Comparison of ENCODE assay signal across 40 cellular contexts in the genomic region with DNA sequence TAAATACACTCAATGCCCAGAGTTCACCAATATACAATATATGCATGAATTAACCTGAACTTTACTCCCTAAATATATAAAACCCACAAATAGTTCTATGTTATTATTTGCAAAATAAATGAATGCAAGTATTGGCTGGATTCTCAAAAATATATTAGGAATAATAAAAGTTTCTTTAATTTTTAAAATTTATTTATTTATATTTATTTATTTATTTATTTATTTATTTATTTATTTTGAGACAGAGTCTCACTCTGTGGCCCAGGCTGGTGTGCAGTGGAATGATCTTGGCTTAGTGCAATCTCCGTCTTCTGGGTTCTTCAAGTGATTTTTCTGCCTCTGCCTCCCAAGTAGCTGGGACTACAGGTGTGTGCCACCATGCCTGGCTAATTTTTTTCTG.
"Had no signal": no experiment of that assay in that cellular context is flagged by ENCODE, and none has a peak within 500 bp of the region (broad histone marks: within the 10 kb centered on the region; RNA-seq: fewer than 3 reads in every experiment).

No MANE protein-coding gene starts in this region.

- H3K36me3 ChIP-seq: adrenal gland, ascending aorta, brain microvascular endothelial cell, breast epithelium, cardiac muscle cell had no signal

- H3K4me1 ChIP-seq: adrenal gland, ascending aorta, body of pancreas, breast epithelium had no signal

- H3K27me3 ChIP-seq: adrenal gland, ascending aorta, body of pancreas, brain microvascular endothelial cell, breast epithelium, cardiac muscle cell had no signal

- DNase-seq: activated effector memory CD4-positive, alpha-beta T cell treated with anti-CD3 and anti-CD28 coated beads, Interleukin-2, amount 50 U/mL, for 16 hours; activated effector memory CD4-positive, alpha-beta T cell treated with Interleukin-2 at 50 U/mL for 16 hours; activated gamma-delta T cell; activated gamma-delta T cell treated with Interleukin-2 at 50 U/mL for 16 hours; activated naive CD4-positive, alpha-beta T cell; activated naive CD4-positive, alpha-beta T cell treated with anti-CD3 and anti-CD28 coated beads for 36 hours; activated naive CD4-positive, alpha-beta T cell treated with anti-CD3 and anti-CD28 coated beads, Interleukin-2, amount 10 ng/mL, durations not matched to agents 7 days and 5 days; activated naive CD4-positive, alpha-beta T cell treated with anti-CD3 and anti-CD28 coated beads, Interleukin-2, amount 50 U/mL, for 16 hours; activated naive CD4-positive, alpha-beta T cell treated with Interleukin-2 at 50 U/mL for 16 hours; activated naive CD8-positive, alpha-beta T cell treated with anti-CD3 and anti-CD28 coated beads for 36 hours; activated naive CD8-positive, alpha-beta T cell treated with anti-CD3 and anti-CD28 coated beads, Interleukin-2, amount 10 ng/mL, durations not matched to agents 7 days and 5 days; activated naive CD8-positive, alpha-beta T cell treated with anti-CD3 and anti-CD28 coated beads, Interleukin-2, amount 50 U/mL, for 24 hours; activated T-cell treated with anti-CD3 and anti-CD28 coated beads, Interleukin-2, amount 50 U/mL, for 1 hour; activated T-cell treated with anti-CD3 and anti-CD28 coated beads, Interleukin-2, amount 50 U/mL, for 24 hours; activated T-cell treated with anti-CD3 and anti-CD28 coated beads, Interleukin-2, amount 50 U/mL, for 4 hours; activated T-cell treated with anti-CD3 and anti-CD28 coated beads, Interleukin-2, amount 50 U/mL, for 48 hours; activated T-cell treated with anti-CD3 and anti-CD28 coated beads, Interleukin-2, amount 50 U/mL, for 72 hours; adrenal gland; amniotic stem cell; amygdala; anterior cingulate cortex; aorta; body of pancreas; brain microvascular endothelial cell; caudate nucleus; central memory CD4-positive, alpha-beta T cell; cerebellar nuclear complex had no signal

- H3K4me1 Mint-ChIP-seq: activated naive CD4-positive, alpha-beta T cell treated with anti-CD3 and anti-CD28 coated beads, Interleukin-2, amount 10 ng/mL, durations not matched to agents 7 days and 5 days; activated naive CD4-positive, alpha-beta T cell treated with anti-CD3 and anti-CD28 coated beads, Interleukin-2, amount 50 U/mL, for 24 hours; activated naive CD8-positive, alpha-beta T cell treated with anti-CD3 and anti-CD28 coated beads, Interleukin-2, amount 10 ng/mL, durations not matched to agents 7 days and 5 days; activated naive CD8-positive, alpha-beta T cell treated with anti-CD3 and anti-CD28 coated beads, Interleukin-2, amount 50 U/mL, for 24 hours; activated T-helper 17 cell treated with anti-CD3 and anti-CD28 coated beads, Interleukin-2, amount 50 U/mL, for 72 hours; central memory CD8-positive, alpha-beta T cell had no signal

- H3K4me3 Mint-ChIP-seq: activated naive CD4-positive, alpha-beta T cell treated with anti-CD3 and anti-CD28 coated beads for 36 hours; activated naive CD4-positive, alpha-beta T cell treated with anti-CD3 and anti-CD28 coated beads, Interleukin-2, amount 10 ng/mL, durations not matched to agents 7 days and 5 days; activated naive CD4-positive, alpha-beta T cell treated with anti-CD3 and anti-CD28 coated beads, Interleukin-2, amount 50 U/mL, for 24 hours; activated naive CD8-positive, alpha-beta T cell; activated naive CD8-positive, alpha-beta T cell treated with anti-CD3 and anti-CD28 coated beads for 36 hours; activated naive CD8-positive, alpha-beta T cell treated with anti-CD3 and anti-CD28 coated beads, Interleukin-2, amount 10 ng/mL, durations not matched to agents 7 days and 5 days; activated naive CD8-positive, alpha-beta T cell treated with anti-CD3 and anti-CD28 coated beads, Interleukin-2, amount 50 U/mL, for 24 hours; activated T-cell treated with anti-CD3 and anti-CD28 coated beads, Interleukin-2, amount 50 U/mL, for 24 hours; activated T-cell treated with anti-CD3 and anti-CD28 coated beads, Interleukin-2, amount 50 U/mL, for 4 hours; activated T-cell treated with anti-CD3 and anti-CD28 coated beads, Interleukin-2, amount 50 U/mL, for 72 hours; activated T-helper 1 cell treated with anti-CD3 and anti-CD28 coated beads, Interleukin-12 subunit alpha, Interleukin-12 subunit beta, Interleukin-2, Interleukin-4 antibody, amounts not matched to agents 30 ng/mL and 10 ng/mL and 1 ng/mL, durations not matched to agents 14 hours and 24 hours and 36 hours; activated T-helper 17 cell treated with anti-CD3 and anti-CD28 coated beads, Interleukin-2, amount 50 U/mL, for 72 hours; brain; central memory CD8-positive, alpha-beta T cell had no signal

- H3K4me3 ChIP-seq: adrenal gland, ascending aorta, body of pancreas, breast epithelium, cardiac muscle cell had no signal

- H3K9me3 ChIP-seq: adrenal gland, ascending aorta, body of pancreas, breast epithelium had no signal

- H3K36me3 Mint-ChIP-seq: activated naive CD4-positive, alpha-beta T cell treated with anti-CD3 and anti-CD28 coated beads, Interleukin-2, amount 10 ng/mL, durations not matched to agents 7 days and 5 days; activated naive CD4-positive, alpha-beta T cell treated with anti-CD3 and anti-CD28 coated beads, Interleukin-2, amount 50 U/mL, for 24 hours; activated naive CD4-positive, alpha-beta T cell treated with anti-CD3 and anti-CD28 coated beads, Interleukin-2, amount 50 U/mL, for 72 hours; activated naive CD8-positive, alpha-beta T cell; activated naive CD8-positive, alpha-beta T cell treated with anti-CD3 and anti-CD28 coated beads for 36 hours; activated naive CD8-positive, alpha-beta T cell treated with anti-CD3 and anti-CD28 coated beads, Interleukin-2, amount 10 ng/mL, durations not matched to agents 7 days and 5 days; brain had no signal

- H3K27me3 Mint-ChIP-seq: activated naive CD4-positive, alpha-beta T cell treated with anti-CD3 and anti-CD28 coated beads, Interleukin-2, amount 10 ng/mL, durations not matched to agents 7 days and 5 days; activated naive CD8-positive, alpha-beta T cell treated with anti-CD3 and anti-CD28 coated beads, Interleukin-2, amount 10 ng/mL, durations not matched to agents 7 days and 5 days; activated naive CD8-positive, alpha-beta T cell treated with anti-CD3 and anti-CD28 coated beads, Interleukin-2, amount 50 U/mL, for 24 hours; activated T-cell treated with anti-CD3 and anti-CD28 coated beads, Interleukin-2, amount 50 U/mL, for 24 hours; activated T-helper 17 cell treated with anti-CD3 and anti-CD28 coated beads, Interleukin-2, amount 50 U/mL, for 72 hours; central memory CD8-positive, alpha-beta T cell had no signal

- H3K9me3 Mint-ChIP-seq: activated naive CD4-positive, alpha-beta T cell treated with anti-CD3 and anti-CD28 coated beads for 36 hours; activated naive CD4-positive, alpha-beta T cell treated with anti-CD3 and anti-CD28 coated beads, Interleukin-2, amount 10 ng/mL, durations not matched to agents 7 days and 5 days; activated naive CD4-positive, alpha-beta T cell treated with anti-CD3 and anti-CD28 coated beads, Interleukin-2, amount 50 U/mL, for 24 hours; activated naive CD4-positive, alpha-beta T cell treated with anti-CD3 and anti-CD28 coated beads, Interleukin-2, amount 50 U/mL, for 72 hours; activated naive CD8-positive, alpha-beta T cell treated with anti-CD3 and anti-CD28 coated beads for 36 hours; activated naive CD8-positive, alpha-beta T cell treated with anti-CD3 and anti-CD28 coated beads, Interleukin-2, amount 10 ng/mL, durations not matched to agents 7 days and 5 days; activated naive CD8-positive, alpha-beta T cell treated with anti-CD3 and anti-CD28 coated beads, Interleukin-2, amount 50 U/mL, for 24 hours; activated T-cell treated with anti-CD3 and anti-CD28 coated beads, Interleukin-2, amount 50 U/mL, for 24 hours; activated T-cell treated with anti-CD3 and anti-CD28 coated beads, Interleukin-2, amount 50 U/mL, for 4 hours; activated T-cell treated with anti-CD3 and anti-CD28 coated beads, Interleukin-2, amount 50 U/mL, for 72 hours; activated T-helper 1 cell treated with anti-CD3 and anti-CD28 coated beads, Interleukin-12 subunit alpha, Interleukin-12 subunit beta, Interleukin-2, Interleukin-4 antibody, amounts not matched to agents 30 ng/mL and 10 ng/mL and 1 ng/mL, durations not matched to agents 14 hours and 24 hours and 36 hours; activated T-helper 17 cell treated with anti-CD3 and anti-CD28 coated beads, Interleukin-2, amount 50 U/mL, for 72 hours; activated T-helper 2 cell treated with anti-CD3 and anti-CD28 coated beads, Interferon-gamma antibody, Interleukin-2, Interleukin-4, amounts not matched to agents 10 μg/mL and 5 μg/mL and 100 μg/mL, durations not matched to agents 14 hours and 24 hours and 36 hours; brain; central memory CD8-positive, alpha-beta T cell had no signal

- FAIRE-seq: astrocyte, bronchial epithelial cell had no signal

- ATAC-seq: activated naive CD4-positive, alpha-beta T cell treated with anti-CD3 and anti-CD28 coated beads, Interleukin-2, amount 50 U/mL, for 72 hours; activated naive CD8-positive, alpha-beta T cell treated with anti-CD3 and anti-CD28 coated beads, Interleukin-2, amount 50 U/mL, for 24 hours; activated T-cell treated with anti-CD3 and anti-CD28 coated beads, Interleukin-2, amount 50 U/mL, for 4 hours; activated T-cell treated with anti-CD3 and anti-CD28 coated beads, Interleukin-2, amount 50 U/mL, for 72 hours; activated T-helper 17 cell treated with anti-CD3 and anti-CD28 coated beads, Interleukin-2, amount 50 U/mL, for 72 hours; body of pancreas had no signal

- H3K27ac Mint-ChIP-seq: activated naive CD4-positive, alpha-beta T cell treated with anti-CD3 and anti-CD28 coated beads for 36 hours; activated naive CD4-positive, alpha-beta T cell treated with anti-CD3 and anti-CD28 coated beads, Interleukin-2, amount 10 ng/mL, durations not matched to agents 7 days and 5 days; activated naive CD4-positive, alpha-beta T cell treated with anti-CD3 and anti-CD28 coated beads, Interleukin-2, amount 50 U/mL, for 24 hours; activated naive CD4-positive, alpha-beta T cell treated with anti-CD3 and anti-CD28 coated beads, Interleukin-2, amount 50 U/mL, for 72 hours; activated naive CD8-positive, alpha-beta T cell; activated naive CD8-positive, alpha-beta T cell treated with anti-CD3 and anti-CD28 coated beads for 36 hours; activated naive CD8-positive, alpha-beta T cell treated with anti-CD3 and anti-CD28 coated beads, Interleukin-2, amount 10 ng/mL, durations not matched to agents 7 days and 5 days; activated naive CD8-positive, alpha-beta T cell treated with anti-CD3 and anti-CD28 coated beads, Interleukin-2, amount 50 U/mL, for 24 hours; activated T-cell treated with anti-CD3 and anti-CD28 coated beads, Interleukin-2, amount 50 U/mL, for 24 hours; activated T-cell treated with anti-CD3 and anti-CD28 coated beads, Interleukin-2, amount 50 U/mL, for 72 hours; activated T-helper 1 cell treated with anti-CD3 and anti-CD28 coated beads, Interleukin-12 subunit alpha, Interleukin-12 subunit beta, Interleukin-2, Interleukin-4 antibody, amounts not matched to agents 30 ng/mL and 10 ng/mL and 1 ng/mL, durations not matched to agents 14 hours and 24 hours and 36 hours; activated T-helper 17 cell treated with anti-CD3 and anti-CD28 coated beads, Interleukin-2, amount 50 U/mL, for 72 hours; activated T-helper 2 cell treated with anti-CD3 and anti-CD28 coated beads, Interferon-gamma antibody, Interleukin-2, Interleukin-4, amounts not matched to agents 10 μg/mL and 5 μg/mL and 100 μg/mL, durations not matched to agents 14 hours and 24 hours and 36 hours; brain had no signal

- H3K27ac ChIP-seq: adrenal gland, ascending aorta, body of pancreas, brain microvascular endothelial cell, breast epithelium, cardiac muscle cell had no signal
